10 cellular contexts compared by ENCODE assay signal in the genomic region with DNA sequence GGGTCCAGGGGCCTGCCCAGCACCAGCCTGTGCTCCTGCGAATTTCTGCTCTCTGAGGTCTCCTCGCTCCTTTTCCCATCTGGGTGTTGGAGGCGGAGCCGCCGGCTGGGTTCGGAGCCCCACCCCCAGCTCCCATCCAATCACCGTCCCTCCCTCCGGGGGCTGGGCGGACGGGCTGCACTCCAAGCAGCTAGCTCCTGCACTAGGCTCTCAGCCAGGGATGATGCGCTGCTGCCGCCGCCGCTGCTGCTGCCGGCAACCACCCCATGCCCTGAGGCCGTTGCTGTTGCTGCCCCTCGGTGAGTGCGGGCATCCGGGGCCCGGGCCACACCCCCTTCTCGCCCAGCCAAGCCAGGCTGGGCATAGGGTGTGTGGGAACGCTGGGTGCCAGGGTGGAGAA. TPM values are rescaled to one million over a fixed set of nuclear protein-coding genes. Genes with fewer than 3 reads are reported as not detected.
DNase-seq lines count a peak whose midpoint lies in the region; ATAC-seq and TF ChIP-seq lines count a peak whose summit lies in the region.
"Had no signal": no experiment of that assay in that cellular context is flagged by ENCODE, and none has a peak within 500 bp of the region (broad histone marks: within the 10 kb centered on the region; RNA-seq: fewer than 3 reads in every experiment).

TSS of gene NRN1L (plus strand) at position 202 of the 400 bp plus-strand sequence. CDS start at position 221, 19 bp downstream.

- H3K9me3 Mint-ChIP-seq in type B pancreatic cell = no peaks in the 10 kb centered on the region

- peak; percentile 31 to 36 for TF ChIP-seq RAD21 in liver (IDR thresholded peaks at IDR 0.05)

- DNase-seq in D341Med (ENCODE audit: low spot score) = peak; percentile 96
- DNase-seq in NCI-H2227 treated with DMSO at 0.1 percent for 48 hours (lab: John Stamatoyannopoulos, UW) = peak; percentile 78
- peak; percentile 87 to 98 (median 93) for DNase-seq in dorsolateral prefrontal cortex
- DNase-seq in type B pancreatic cell (ENCODE audit: extremely low spot score, unreplicated experiment) = peak; percentile 88
- no peak for DNase-seq in effector memory CD4-positive, alpha-beta T cell
- DNase-seq in GM10248 (ENCODE audit: extremely low spot score) = no peak

- peaks cover 4% of the 10 kb centered on the region for H3K36me3 Mint-ChIP-seq in type B pancreatic cell
- H3K36me3 Mint-ChIP-seq: activated naive CD8-positive, alpha-beta T cell had no signal

- peaks cover 5% of the 10 kb centered on the region for H3K4me1 Mint-ChIP-seq in type B pancreatic cell (ENCODE audit: unreplicated experiment)

- peaks cover 0 to 21% (median 9%) of the 10 kb centered on the region in 4 donors for H3K4me1 ChIP-seq in liver (ENCODE audit: control insufficient read depth in 4 of 4, insufficient read depth in 4 of 4, low read length in 3 of 4)
- no peaks in the 10 kb centered on the region for H3K4me1 ChIP-seq in effector memory CD4-positive, alpha-beta T cell (ENCODE audit: control insufficient read depth, insufficient read depth, low read length, poor library complexity, severe bottlenecking)

- no peak within 1 kb of the TSS for H3K9ac ChIP-seq in liver (ENCODE audit: low read depth in 1 of 2, low read length in 2 of 2)

- intact Hi-C loops in dorsolateral prefrontal cortex (cut with DNase I) = loop anchor here (1.0 to 5.0 kb wide), 2 partner anchors 26 to 37 kb away; partner anchors contain the start of genes CENPT (in 1 of the 2) and NUTF2 (in 1 of the 2)

- 21% methylated on average over 22 of the region's 22 CpGs for WGBS in liver

- H3K27ac ChIP-seq in dorsolateral prefrontal cortex = peak within 1 kb of the TSS; percentile 55 to 98 (median 92)
- no peak within 1 kb of the TSS for H3K27ac ChIP-seq in liver (ENCODE audit: low read depth in 1 of 2, low read length in 2 of 2)
- H3K27ac ChIP-seq in effector memory CD4-positive, alpha-beta T cell (ENCODE audit: insufficient read depth, low read length, poor library complexity, severe bottlenecking) = no peak within 1 kb of the TSS

- CTCF ChIA-PET in GM10248 (lab: Yijun Ruan, JAX) = interaction anchor here (0.9 to 5.7 kb wide), 23 partner anchors 8 to 345 kb away, joined by 3 to 72 read pairs (median 11); partner anchors contain the start of genes DDX28, DUS2, EDC4 and PSKH1

- no peaks in the 10 kb centered on the region for H3K27me3 Mint-ChIP-seq in type B pancreatic cell
- H3K27me3 Mint-ChIP-seq: activated naive CD8-positive, alpha-beta T cell had no signal

- POLR2A ChIA-PET in GM10248 (lab: Yijun Ruan, JAX) = no interaction called here

- H3K27me3 ChIP-seq in dorsolateral prefrontal cortex (no peaks in the 10 kb centered on the region), liver (ENCODE audit: control insufficient read depth in 4 of 4, insufficient read depth in 4 of 4, low read length in 3 of 4) (no peaks in the 10 kb centered on the region)
- no peaks in the 10 kb centered on the region for H3K27me3 ChIP-seq in effector memory CD4-positive, alpha-beta T cell (replicated peaks; ENCODE audit: control insufficient read depth, insufficient read depth, low read length, poor library complexity, severe bottlenecking)

- no peak for ATAC-seq in HG02884 (IDR thresholded peaks at IDR 0.05; ENCODE audit: unreplicated experiment)

- peak in 22 of 56 donors; percentile 3 to 52 (median 25) for TF ChIP-seq CTCF in dorsolateral prefrontal cortex (IDR thresholded peaks at IDR 0.05 in 54 of 56, conservative IDR thresholded peaks at IDR 0.05 in 2 of 56; ENCODE audit: low read depth in 1 of 56, partially characterized antibody in 56 of 56)
- TF ChIP-seq CTCF in liver (IDR thresholded peaks at IDR 0.05; ENCODE audit: low read depth, low read length, missing input control) = no peak
- TF ChIP-seq CTCF in type B pancreatic cell (conservative IDR thresholded peaks at IDR 0.05) = no peak
- TF ChIP-seq CTCF in GM10248 (IDR thresholded peaks at IDR 0.05; ENCODE audit: control extremely low read depth, extremely low read depth, low read depth, missing control alignments) = no peak

- peak within 1 kb of the TSS in 56 of 59 donors; percentile 16 to 63 (median 44) for H3K4me3 ChIP-seq in dorsolateral prefrontal cortex
- H3K4me3 ChIP-seq in liver (ENCODE audit: low read depth in 1 of 3, low read length in 3 of 3) = no peak within 1 kb of the TSS
- no peak within 1 kb of the TSS for H3K4me3 ChIP-seq in effector memory CD4-positive, alpha-beta T cell (ENCODE audit: insufficient read depth, low read depth, low read length, poor library complexity, severe bottlenecking)

- H3K9me3 ChIP-seq in liver (ENCODE audit: control insufficient read depth in 4 of 4, low read length in 3 of 4) = no peaks in the 10 kb centered on the region
- no peaks in the 10 kb centered on the region for H3K9me3 ChIP-seq in effector memory CD4-positive, alpha-beta T cell (ENCODE audit: control insufficient read depth, low read length)

- H3K36me3 ChIP-seq in liver (ENCODE audit: control insufficient read depth in 4 of 4, insufficient read depth in 3 of 4, low read depth in 1 of 4, low read length in 3 of 4) = peaks cover 20 to 43% (median 28%) of the 10 kb centered on the region in 4 donors
- peaks cover 61% of the 10 kb centered on the region for H3K36me3 ChIP-seq in effector memory CD4-positive, alpha-beta T cell (ENCODE audit: control insufficient read depth, insufficient read depth, low read length)

- no peak within 1 kb of the TSS for H3K4me3 Mint-ChIP-seq in type B pancreatic cell
- H3K4me3 Mint-ChIP-seq: activated naive CD8-positive, alpha-beta T cell had no signal

- peak within 1 kb of the TSS; percentile 49 for H3K27ac Mint-ChIP-seq in type B pancreatic cell
- H3K27ac Mint-ChIP-seq: activated naive CD8-positive, alpha-beta T cell had no signal

TF ChIP-seq in liver, 16 proteins besides CTCF, POLR2A, EP300 and RAD21:
- TF ChIP-seq HNF4G (IDR thresholded peaks at IDR 0.05) (no peak), SP1 (IDR thresholded peaks at IDR 0.05) (peak; percentile 69)

RNA-seq across cellular contexts. Expression of gene NRN1L, which starts in this region (rescaled TPM):
- total RNA-seq in dorsolateral prefrontal cortex (10 to 100 TPM in 1 of 120 experiments, 1 to 10 TPM in 97, under 1 TPM in 6, not detected in 16; 0.72 to 11.5 (median 2.6) TPM), liver (under 1 TPM; 0.14 to 0.33 TPM), type B pancreatic cell (ENCODE audit: low replicate concordance) (0.80 and 1.1 TPM in 2 replicates)
- under 1 TPM; 0.23 to 0.24 TPM for polyA plus RNA-seq in liver
- total RNA-seq: urinary bladder had no signal

Comparison
In these comparisons a context has a peak if more than half of its experiments do, and no peak if none do; other contexts are left out.
1. DNase-seq: peak in D341Med (single experiment), NCI-H2227 treated with DMSO at 0.1 percent for 48 hours (single experiment), dorsolateral prefrontal cortex (10 of 10) and type B pancreatic cell (single experiment); none in effector memory CD4-positive, alpha-beta T cell (0 of 3) and GM10248 (single experiment).
2. H3K27ac ChIP-seq: peak in dorsolateral prefrontal cortex (59 of 59); none in liver (0 of 2) and effector memory CD4-positive, alpha-beta T cell (single experiment).
3. H3K4me3 ChIP-seq: peak in dorsolateral prefrontal cortex (56 of 59); none in liver (0 of 3) and effector memory CD4-positive, alpha-beta T cell (single experiment).